Comparison of ENCODE assay signal across 13 cellular contexts in genomic region chr6:81487489-81487888, GRCh38.
DNase-seq lines count a peak whose midpoint lies in the region; ATAC-seq and TF ChIP-seq lines count a peak whose summit lies in the region.
"Had no signal": no experiment of that assay in that cellular context is flagged by ENCODE, and none has a peak within 500 bp of the region (broad histone marks: within the 10 kb centered on the region; RNA-seq: fewer than 3 reads in every experiment).

No MANE protein-coding gene starts in this region.

- no peaks in the 10 kb centered on the region for H3K9me3 ChIP-seq in tibial nerve
- H3K9me3 ChIP-seq: neutrophil had no signal

- H3K27me3 ChIP-seq in tibial nerve, result no peaks in the 10 kb centered on the region
- H3K27me3 ChIP-seq: neutrophil had no signal

- H3K36me3 ChIP-seq in tibial nerve, result no peaks in the 10 kb centered on the region
- H3K36me3 ChIP-seq: neutrophil, WERI-Rb-1 had no signal

- peak in 1 of 2 donors; percentile 41 for TF ChIP-seq EP300 in tibial nerve (IDR thresholded peaks at IDR 0.05)

- no peak for ATAC-seq in GM18873 (IDR thresholded peaks at IDR 0.05; ENCODE audit: low FRiP score, unreplicated experiment)

- peaks cover 0 to 10% (median 0%) of the 10 kb centered on the region in 4 donors for H3K4me1 ChIP-seq in tibial nerve

- no peak for TF ChIP-seq CTCF in tibial nerve (IDR thresholded peaks at IDR 0.05)

- H3K27ac ChIP-seq in tibial nerve, result peak overlapping the region in 3 of 4 donors; percentile 18 to 60 (median 34)
- H3K27ac ChIP-seq: neutrophil, WERI-Rb-1 had no signal

- peak overlapping the region in 3 of 4 donors; percentile 4 to 33 (median 22) for H3K4me3 ChIP-seq in tibial nerve

- WGBS in tibial nerve, 2 donors, result 30 to 31% methylated on average over 1 of the region's 1 CpG

- no peak for TF ChIP-seq POLR2A in tibial nerve (IDR thresholded peaks at IDR 0.05)

- DNase-seq in NCI-H1436 (lab: John Stamatoyannopoulos, UW) (peak; percentile 10), NCI-H1436 treated with DMSO at 0.1 percent for 48 hours (lab: John Stamatoyannopoulos, UW) (no peak), fibroblast of gingiva (ENCODE audit: low read depth) (peak; percentile 30), medulla oblongata (ENCODE audit: extremely low spot score) (peak; percentile 89), tibial nerve (ENCODE audit: low spot score in 2 of 2) (peak; percentile 26 to 38), NCI-H2081 treated with DMSO at 0.1 percent for 48 hours (lab: John Stamatoyannopoulos, UW) (no peak), germinal center (ENCODE audit: low spot score) (no peak)
- DNase-seq: 8988T, DND-41, NCI-H2029, WERI-Rb-1 had no signal

Comparison
In these comparisons a context has a peak if more than half of its experiments do, and no peak if none do; other contexts are left out.
1. DNase-seq: peak in NCI-H1436 (single experiment), fibroblast of gingiva (single experiment), medulla oblongata (single experiment) and tibial nerve (2 of 2); none in NCI-H1436 treated with DMSO at 0.1 percent for 48 hours (single experiment), NCI-H2081 treated with DMSO at 0.1 percent for 48 hours (single experiment) and germinal center (single experiment).